ENCODE assay signal across 12 cellular contexts in genomic region chr5:145903113-145903512, GRCh38. TPM values are rescaled to one million over a fixed set of nuclear protein-coding genes. Genes with fewer than 3 reads are reported as not detected.
A peak's percentile ranks its signal among the peaks of the same experiment; 100 is the strongest.
DNase-seq lines count a peak whose midpoint lies in the region; ATAC-seq, FAIRE-seq and TF ChIP-seq lines count a peak whose summit lies in the region.
"Had no signal": no experiment of that assay in that cellular context is flagged by ENCODE, and none has a peak within 500 bp of the region (broad histone marks: within the 10 kb centered on the region; RNA-seq: fewer than 3 reads in every experiment).

No MANE protein-coding gene starts in this region.

- no peak for TF ChIP-seq EP300 in K562 (IDR thresholded peaks at IDR 0.05; ENCODE audit: low read length)

- no peaks in the 10 kb centered on the region for H3K9me1 ChIP-seq in K562 (ENCODE audit: control insufficient read depth, insufficient read depth, low read length)

- H3K4me3 Mint-ChIP-seq in activated T-cell treated with anti-CD3 and anti-CD28 coated beads, Interleukin-2, amount 50 U/mL, for 24 hours, result no peak overlapping the region
- H3K4me3 Mint-ChIP-seq in activated naive CD4-positive, alpha-beta T cell treated with anti-CD3 and anti-CD28 coated beads for 36 hours, result no peak overlapping the region
- H3K4me3 Mint-ChIP-seq: activated T-cell treated with anti-CD3 and anti-CD28 coated beads, Interleukin-2, amount 50 U/mL, for 72 hours had no signal

- no peak for TF ChIP-seq POLR2A in K562 (conservative IDR thresholded peaks at IDR 0.05)
- TF ChIP-seq POLR2A in testis (IDR thresholded peaks at IDR 0.05), result no peak

- WGBS in K562 (ENCODE audit: insufficient coverage, low coverage, missing lambda C conversion rate), result 0% methylated on average over 3 of the region's 3 CpGs
- 84 to 86% methylated on average over 3 of the region's 3 CpGs for WGBS in testis, 2 donors

- no peaks in the 10 kb centered on the region for H3K27me3 Mint-ChIP-seq in activated T-cell treated with anti-CD3 and anti-CD28 coated beads, Interleukin-2, amount 50 U/mL, for 24 hours
- no peaks in the 10 kb centered on the region for H3K27me3 Mint-ChIP-seq in activated naive CD4-positive, alpha-beta T cell treated with anti-CD3 and anti-CD28 coated beads for 36 hours (ENCODE audit: low read depth)

- DNase-seq in NOMO-1 treated with DMSO at 0.1 percent for 48 hours (lab: John Stamatoyannopoulos, UW; ENCODE audit: unreplicated experiment) (peak; percentile 46), NOMO-1 treated with dmso at 0.1 percent for 144 hours (lab: John Stamatoyannopoulos, UW; ENCODE audit: unreplicated experiment) (no peak), K562 (ENCODE audit: extremely low read depth in 1 of 4, low spot score in 3 of 4) (peak; percentile 16 to 33 (median 27)), testis (no peak), activated gamma-delta T cell (lab: John Stamatoyannopoulos, UW) (no peak)
- no peak for DNase-seq in activated T-cell treated with anti-CD3 and anti-CD28 coated beads, Interleukin-2, amount 50 U/mL, for 24 hours
- DNase-seq in activated naive CD4-positive, alpha-beta T cell treated with anti-CD3 and anti-CD28 coated beads for 36 hours, result no peak
- DNase-seq: activated T-cell treated with anti-CD3 and anti-CD28 coated beads, Interleukin-2, amount 50 U/mL, for 72 hours; islet precursor cell; NCI-H2029 treated with DMSO at 0.1 percent for 48 hours; T-helper 1 cell had no signal

- CTCF ChIA-PET in K562 (lab: Yijun Ruan, JAX; ENCODE audit: low intra/inter-chr PET ratio), result no interaction called here
- CTCF ChIA-PET in activated naive CD4-positive, alpha-beta T cell treated with anti-CD3 and anti-CD28 coated beads for 36 hours (lab: Charles Lee), result no interaction called here

- H3K4me1 ChIP-seq in K562 (replicated peaks in 1 of 2; ENCODE audit: control insufficient read depth in 2 of 2, insufficient read depth in 2 of 2, low read length in 2 of 2), result no peaks in the 10 kb centered on the region
- H3K4me1 ChIP-seq in testis, result no peaks in the 10 kb centered on the region

- H3K79me2 ChIP-seq in K562 (ENCODE audit: control insufficient read depth, insufficient read depth, low read length), result no peaks in the 10 kb centered on the region

- H3K27me3 ChIP-seq in K562 (ENCODE audit: control insufficient read depth in 2 of 2, insufficient read depth in 2 of 2, low read length in 2 of 2), result peaks cover 5 to 11% of the 10 kb centered on the region in 2 experiments; a peak in 3 of 5 replicates
- H3K27me3 ChIP-seq in testis, result no peaks in the 10 kb centered on the region

- no peaks in the 10 kb centered on the region for H3K4me1 Mint-ChIP-seq in activated T-cell treated with anti-CD3 and anti-CD28 coated beads, Interleukin-2, amount 50 U/mL, for 24 hours (ENCODE audit: low read depth)
- no peaks in the 10 kb centered on the region for H3K4me1 Mint-ChIP-seq in activated naive CD4-positive, alpha-beta T cell treated with anti-CD3 and anti-CD28 coated beads for 36 hours (ENCODE audit: low read depth)

- peak in 1 of 2 experiments; percentile 38; a peak in 2 of 4 replicates for TF ChIP-seq RAD21 in K562 (CRISPR knock-in tag; conservative IDR thresholded peaks at IDR 0.05 in 1 of 2, IDR thresholded peaks at IDR 0.05 in 1 of 2)

- POLR2A ChIA-PET in K562 (lab: Yijun Ruan, JAX), result interaction anchor here (1.5 kb wide), 1 partner anchor 9 kb away, joined by 3 read pairs; no protein-coding TSS in a partner anchor

- TF ChIP-seq CTCF in K562 (IDR thresholded peaks at IDR 0.05 in 2 of 3, conservative IDR thresholded peaks at IDR 0.05 in 1 of 3; ENCODE audit: insufficient read depth in 2 of 3, low read depth in 1 of 3, low read length in 3 of 3) (peak; percentile 28 to 43 (median 38); a peak in 5 of 6 replicates), testis (IDR thresholded peaks at IDR 0.05) (peak in 2 of 3 experiments; percentile 8 to 50)

- H3K36me3 ChIP-seq in K562 (ENCODE audit: control insufficient read depth, insufficient read depth, low read length) (no peaks in the 10 kb centered on the region), testis (ENCODE audit: low read depth, missing control alignments) (no peaks in the 10 kb centered on the region)

- in situ Hi-C loops in K562 (cut with MboI), result no loop called here

- no peaks in the 10 kb centered on the region for H3K36me3 Mint-ChIP-seq in activated T-cell treated with anti-CD3 and anti-CD28 coated beads, Interleukin-2, amount 50 U/mL, for 24 hours (ENCODE audit: low read depth)
- H3K36me3 Mint-ChIP-seq in activated naive CD4-positive, alpha-beta T cell treated with anti-CD3 and anti-CD28 coated beads for 36 hours (ENCODE audit: low read depth), result no peaks in the 10 kb centered on the region

- peak; percentile 23 for FAIRE-seq in K562 (lab: Jason Lieb, UNC)

- H3K4me2 ChIP-seq in K562 (ENCODE audit: insufficient read depth, low read length), result no peak overlapping the region

- H3K9me3 ChIP-seq in K562 (replicated peaks; ENCODE audit: control insufficient read depth, insufficient read depth, low read depth, low read length) (no peaks in the 10 kb centered on the region), testis (no peaks in the 10 kb centered on the region)

- H3K27ac ChIP-seq in K562 (ENCODE audit: extremely low read depth, low read depth, low read length) (no peak overlapping the region), testis (no peak overlapping the region)

- peak; percentile 63 for ATAC-seq in HG03565 (IDR thresholded peaks at IDR 0.05; ENCODE audit: unreplicated experiment)
- peak; percentile 87 for ATAC-seq in K562
- ATAC-seq: activated T-cell treated with anti-CD3 and anti-CD28 coated beads, Interleukin-2, amount 50 U/mL, for 72 hours had no signal

- H3K4me3 ChIP-seq in K562 (no peak overlapping the region), testis (no peak overlapping the region)

- H3K9me3 Mint-ChIP-seq in activated T-cell treated with anti-CD3 and anti-CD28 coated beads, Interleukin-2, amount 50 U/mL, for 24 hours, result peaks cover 8% of the 10 kb centered on the region
- no peaks in the 10 kb centered on the region for H3K9me3 Mint-ChIP-seq in activated naive CD4-positive, alpha-beta T cell treated with anti-CD3 and anti-CD28 coated beads for 36 hours

- intact Hi-C loops in K562 (cut with micrococcal nuclease), result no loop called here
- intact Hi-C loops in testis (cut with DNase I; ENCODE audit: low total_unique reads), result no loop called here
- intact Hi-C loops in activated naive CD4-positive, alpha-beta T cell treated with anti-CD3 and anti-CD28 coated beads for 36 hours (cut with micrococcal nuclease), result no loop called here

- H4K20me1 ChIP-seq in K562 (replicated peaks; ENCODE audit: control insufficient read depth, insufficient read depth, low read length), result no peaks in the 10 kb centered on the region

- BruUV-seq in K562 (replicated peaks; lab: Mats Ljungman, UMichigan), result no TSS peak

- H2AFZ ChIP-seq in K562 (ENCODE audit: low read depth, low read length), result no peak overlapping the region

- no peak overlapping the region for H3K27ac Mint-ChIP-seq in activated T-cell treated with anti-CD3 and anti-CD28 coated beads, Interleukin-2, amount 50 U/mL, for 24 hours
- H3K27ac Mint-ChIP-seq in activated naive CD4-positive, alpha-beta T cell treated with anti-CD3 and anti-CD28 coated beads for 36 hours, result no peak overlapping the region
- H3K27ac Mint-ChIP-seq: activated T-cell treated with anti-CD3 and anti-CD28 coated beads, Interleukin-2, amount 50 U/mL, for 72 hours had no signal

- H3K9ac ChIP-seq in K562 (ENCODE audit: insufficient read depth in 1 of 2, low read depth in 2 of 2, low read length in 2 of 2), result no peak overlapping the region

RNA-seq across cellular contexts. Expression of gene GRXCR2, which starts 30.3 kb away (rescaled TPM):
- not detected in 2 replicates for total RNA-seq in K562 (2011; cell fraction: chromatin; rRNA removed; ENCODE audit: low replicate concordance)
- not detected in 2 replicates for total RNA-seq in K562 (2011; cell fraction: nucleolus; rRNA removed)
- total RNA-seq in K562 (2011; cell fraction: nucleoplasm; rRNA removed), result not detected in 2 replicates
- total RNA-seq in K562 (2014; rRNA removed), result not detected in 2 replicates
- not detected in 2 replicates for total RNA-seq in K562 (2014; rRNA removed; fragmentation: Illumina TruSeq; extraction: Trizol)
- not detected in 2 replicates for total RNA-seq in K562 (2015; rRNA removed; fragmentation: Illumina TruSeq; extraction: Trizol)
- total RNA-seq in K562 (2021), result not detected in 2 replicates
- not detected in 2 replicates for polyA plus RNA-seq in K562 (2011; rRNA removed)
- polyA plus RNA-seq in K562 (2011; cell fraction: cytosol; rRNA removed), result not detected in 2 replicates
- polyA plus RNA-seq in K562 (2011; cell fraction: nucleus; rRNA removed), result not detected in 2 replicates
- not detected in 2 replicates for polyA plus RNA-seq in K562 (2012)
- not detected in 2 replicates for polyA plus RNA-seq in K562 (2014; fragmentation: Illumina TruSeq; extraction: Trizol)
- polyA plus RNA-seq in K562 (2014; fragmentation: Nextera tagmentation; extraction: Ambion mirVana), result not detected
- polyA plus RNA-seq in K562 (2014; rRNA removed), result not detected in 2 replicates
- not detected in 2 replicates for polyA minus RNA-seq in K562 (2011; rRNA and poly(A)+ RNA removed)
- not detected in 2 replicates for polyA minus RNA-seq in K562 (2011; cell fraction: cytosol; rRNA and poly(A)+ RNA removed)
- not detected in 2 replicates for polyA minus RNA-seq in K562 (2011; cell fraction: nucleus; rRNA and poly(A)+ RNA removed)
- total RNA-seq in testis, result under 1 TPM in 1 of 2 donors, not detected in 1; 0.31 TPM
- 0.99 TPM for polyA plus RNA-seq in testis (ENCODE audit: insufficient read depth, low read depth, low replicate concordance)
- not detected for total RNA-seq in activated naive CD4-positive, alpha-beta T cell treated with anti-CD3 and anti-CD28 coated beads for 36 hours
- total RNA-seq: activated T-cell treated with anti-CD3 and anti-CD28 coated beads, Interleukin-2, amount 50 U/mL, for 72 hours had no signal

RNA-seq across cellular contexts. Expression of gene SH3RF2, which starts 33.3 kb away (rescaled TPM):
- not detected in 2 replicates for total RNA-seq in K562 (2011; cell fraction: chromatin; rRNA removed; ENCODE audit: low replicate concordance)
- total RNA-seq in K562 (2011; cell fraction: nucleolus; rRNA removed), result not detected in 2 replicates
- total RNA-seq in K562 (2011; cell fraction: nucleoplasm; rRNA removed), result not detected in 2 replicates
- total RNA-seq in K562 (2014; rRNA removed) (not detected in 2 replicates), K562 (2014; rRNA removed; fragmentation: Illumina TruSeq; extraction: Trizol) (not detected in 2 replicates), K562 (2015; rRNA removed; fragmentation: Illumina TruSeq; extraction: Trizol) (not detected in 2 replicates), K562 (2021) (0.07 TPM in 1 of 2 replicates, not detected in the other), testis (100 to 1,000 TPM; 127 to 378 TPM)
- polyA plus RNA-seq in K562 (2011; rRNA removed) (not detected in 2 replicates), K562 (2014; fragmentation: Illumina TruSeq; extraction: Trizol) (not detected in 2 replicates), K562 (2014; fragmentation: Nextera tagmentation; extraction: Ambion mirVana) (not detected), K562 (2014; rRNA removed) (0.05 and 0.50 TPM in 2 replicates), testis (ENCODE audit: insufficient read depth, low read depth, low replicate concordance) (416 TPM)
- polyA plus RNA-seq in K562 (2011; cell fraction: cytosol; rRNA removed), result 0.09 TPM in 1 of 2 replicates, not detected in the other
- polyA plus RNA-seq in K562 (2011; cell fraction: nucleus; rRNA removed), result 0.09 TPM in 1 of 2 replicates, not detected in the other
- 0.14 TPM in 1 of 2 replicates, not detected in the other for polyA plus RNA-seq in K562 (2012)
- 0.09 TPM in 1 of 2 replicates, not detected in the other for polyA minus RNA-seq in K562 (2011; rRNA and poly(A)+ RNA removed)
- 0.64 and 0.76 TPM in 2 replicates for polyA minus RNA-seq in K562 (2011; cell fraction: cytosol; rRNA and poly(A)+ RNA removed)
- 0.13 TPM in 1 of 2 replicates, not detected in the other for polyA minus RNA-seq in K562 (2011; cell fraction: nucleus; rRNA and poly(A)+ RNA removed)
- total RNA-seq in activated naive CD4-positive, alpha-beta T cell treated with anti-CD3 and anti-CD28 coated beads for 36 hours, result not detected

Comparison
In these comparisons a context has a peak if more than half of its experiments do, and no peak if none do; other contexts are left out.
1. DNase-seq: peak in NOMO-1 treated with DMSO at 0.1 percent for 48 hours (single experiment) and K562 (4 of 4); none in NOMO-1 treated with dmso at 0.1 percent for 144 hours (single experiment), testis (single experiment), activated T-cell treated with anti-CD3 and anti-CD28 coated beads, Interleukin-2, amount 50 U/mL, for 24 hours (single experiment), activated gamma-delta T cell (single experiment) and activated naive CD4-positive, alpha-beta T cell treated with anti-CD3 and anti-CD28 coated beads for 36 hours (single experiment).
2. RNA of gene SH3RF2, which starts 33.3 kb away (total RNA-seq): 127 to 378 TPM in testis; not detected in activated naive CD4-positive, alpha-beta T cell treated with anti-CD3 and anti-CD28 coated beads for 36 hours and 0.07 TPM in K562; every median in the first group is over 10 times any median in the second.